22 cellular contexts compared by ENCODE assay signal in genomic region chr2:105820151-105820550, GRCh38.
DNase-seq lines count a peak whose midpoint lies in the region; ATAC-seq and TF ChIP-seq lines count a peak whose summit lies in the region.
"Had no signal": no experiment of that assay in that cellular context is flagged by ENCODE, and none has a peak within 500 bp of the region (broad histone marks: within the 10 kb centered on the region; RNA-seq: fewer than 3 reads in every experiment).

No MANE protein-coding gene starts in this region.

- H3K27ac Mint-ChIP-seq in activated CD4-positive, alpha-beta T cell treated with anti-CD3 and anti-CD28 coated beads for 36 hours: peak overlapping the region; percentile 40
- H3K27ac Mint-ChIP-seq in IgD-negative memory B cell: peak overlapping the region; percentile 18 to 69 (median 35)
- peak overlapping the region; percentile 78 for H3K27ac Mint-ChIP-seq in central memory CD8-positive, alpha-beta T cell (ENCODE audit: low read depth)
- H3K27ac Mint-ChIP-seq: dendritic cell treated with granulocyte-macrophage colony-stimulating factor and Interleukin-4, amounts not matched to agents 40 ng/mL and 50 ng/mL, for 4 days had no signal

- H3K36me3 Mint-ChIP-seq in activated CD4-positive, alpha-beta T cell treated with anti-CD3 and anti-CD28 coated beads for 36 hours (ENCODE audit: low read depth): peaks cover 70% of the 10 kb centered on the region
- H3K36me3 Mint-ChIP-seq in IgD-negative memory B cell: peaks cover 9% of the 10 kb centered on the region
- H3K36me3 Mint-ChIP-seq in central memory CD8-positive, alpha-beta T cell (ENCODE audit: insufficient read depth): peaks cover 29% of the 10 kb centered on the region
- H3K36me3 Mint-ChIP-seq: natural killer cell had no signal

- H3K36me3 ChIP-seq in spleen (peaks cover 0 to 47% (median 9%) of the 10 kb centered on the region in 6 donors), testis (ENCODE audit: low read depth, missing control alignments) (no peaks in the 10 kb centered on the region)

- no peaks in the 10 kb centered on the region for H3K9me3 ChIP-seq in spleen
- H3K9me3 ChIP-seq in testis: no peaks in the 10 kb centered on the region
- H3K9me3 ChIP-seq: Peyer's patch, SJSA1 had no signal

- 67 to 91% (median 72%) methylated on average over 5 to 8 of the region's 8 CpGs for WGBS in spleen, 5 donors
- WGBS in testis, 2 donors: 78 to 90% methylated on average over 8 of the region's 8 CpGs

- H3K4me1 ChIP-seq in spleen (peaks cover 26 to 91% (median 49%) of the 10 kb centered on the region in 6 donors), testis (peaks cover 20% of the 10 kb centered on the region)
- H3K4me1 ChIP-seq: SJSA1 had no signal

- no peak for TF ChIP-seq CTCF in spleen (IDR thresholded peaks at IDR 0.05 in 8 of 11, conservative IDR thresholded peaks at IDR 0.05 in 3 of 11)
- no peak for TF ChIP-seq CTCF in testis (IDR thresholded peaks at IDR 0.05)

- POLR2A ChIA-PET in activated CD4-positive, alpha-beta T cell treated with anti-CD3 and anti-CD28 coated beads for 36 hours (lab: Charles Lee): no interaction called here

- TF ChIP-seq POLR2A in spleen (IDR thresholded peaks at IDR 0.05) (no peak), testis (IDR thresholded peaks at IDR 0.05) (no peak)

- intact Hi-C loops in activated CD4-positive, alpha-beta T cell treated with anti-CD3 and anti-CD28 coated beads for 36 hours (cut with DNase I, micrococcal nuclease): no loop called here
- intact Hi-C loops in spleen (cut with DNase I; ENCODE audit: low total_unique reads) (no loop called here), testis (cut with DNase I; ENCODE audit: low total_unique reads) (no loop called here)

- H3K4me3 ChIP-seq in spleen: no peak overlapping the region
- H3K4me3 ChIP-seq in testis: no peak overlapping the region
- H3K4me3 ChIP-seq: Peyer's patch, SJSA1 had no signal

- no peaks in the 10 kb centered on the region for H3K27me3 ChIP-seq in spleen (replicated peaks in 1 of 7)
- H3K27me3 ChIP-seq in testis: no peaks in the 10 kb centered on the region
- H3K27me3 ChIP-seq: Peyer's patch, SJSA1 had no signal

- H3K27ac ChIP-seq in spleen (peak overlapping the region in 5 of 8 donors; percentile 32 to 79 (median 75)), testis (no peak overlapping the region)
- H3K27ac ChIP-seq: SJSA1 had no signal

- DNase-seq in activated CD4-positive, alpha-beta T cell treated with anti-CD3 and anti-CD28 coated beads for 36 hours: no peak
- no peak for DNase-seq in activated CD4-positive, alpha-beta T cell treated with anti-CD3 and anti-CD28 coated beads, Interleukin-2, amount 50 U/mL, for 4 hours
- DNase-seq in central memory CD8-positive, alpha-beta T cell (ENCODE audit: low spot score in 2 of 2): no peak
- DNase-seq in spleen (no peak), NCI-H1930 (lab: John Stamatoyannopoulos, UW) (no peak), testis (no peak)
- DNase-seq: 8988T; activated effector memory CD4-positive, alpha-beta T cell treated with Interleukin-2 at 50 U/mL for 16 hours; AML-193; Calu3; KBM-7; MM.1S; natural killer cell; NCI-H1436 treated with DMSO at 0.1 percent for 48 hours; NCI-H2171; NCI-H524; Peyer's patch; posterior cingulate gyrus had no signal

- CTCF ChIA-PET in activated CD4-positive, alpha-beta T cell treated with anti-CD3 and anti-CD28 coated beads for 36 hours (lab: Charles Lee): no interaction called here

- no peaks in the 10 kb centered on the region for H3K9me3 Mint-ChIP-seq in activated CD4-positive, alpha-beta T cell treated with anti-CD3 and anti-CD28 coated beads for 36 hours (ENCODE audit: low read depth)
- H3K9me3 Mint-ChIP-seq in IgD-negative memory B cell: no peaks in the 10 kb centered on the region
- H3K9me3 Mint-ChIP-seq in central memory CD8-positive, alpha-beta T cell: no peaks in the 10 kb centered on the region
- H3K9me3 Mint-ChIP-seq: dendritic cell treated with granulocyte-macrophage colony-stimulating factor and Interleukin-4, amounts not matched to agents 40 ng/mL and 50 ng/mL, for 4 days; natural killer cell had no signal

- no peak overlapping the region for H3K4me3 Mint-ChIP-seq in activated CD4-positive, alpha-beta T cell treated with anti-CD3 and anti-CD28 coated beads for 36 hours
- H3K4me3 Mint-ChIP-seq in IgD-negative memory B cell: no peak overlapping the region
- no peak overlapping the region for H3K4me3 Mint-ChIP-seq in central memory CD8-positive, alpha-beta T cell
- H3K4me3 Mint-ChIP-seq: dendritic cell treated with granulocyte-macrophage colony-stimulating factor and Interleukin-4, amounts not matched to agents 40 ng/mL and 50 ng/mL, for 4 days; natural killer cell had no signal

- no peak for ATAC-seq in activated CD4-positive, alpha-beta T cell treated with anti-CD3 and anti-CD28 coated beads for 36 hours
- ATAC-seq in central memory CD8-positive, alpha-beta T cell (replicated peaks; ENCODE audit: extremely low read depth, poor library complexity, severe bottlenecking): no peak
- ATAC-seq in GM19397 (IDR thresholded peaks at IDR 0.05; ENCODE audit: unreplicated experiment): no peak
- ATAC-seq: natural killer cell had no signal

- no peaks in the 10 kb centered on the region for H3K27me3 Mint-ChIP-seq in activated CD4-positive, alpha-beta T cell treated with anti-CD3 and anti-CD28 coated beads for 36 hours
- H3K27me3 Mint-ChIP-seq in IgD-negative memory B cell: no peaks in the 10 kb centered on the region
- no peaks in the 10 kb centered on the region for H3K27me3 Mint-ChIP-seq in central memory CD8-positive, alpha-beta T cell
- H3K27me3 Mint-ChIP-seq: dendritic cell treated with granulocyte-macrophage colony-stimulating factor and Interleukin-4, amounts not matched to agents 40 ng/mL and 50 ng/mL, for 4 days had no signal

- H3K4me1 Mint-ChIP-seq in activated CD4-positive, alpha-beta T cell treated with anti-CD3 and anti-CD28 coated beads for 36 hours: peaks cover 87% of the 10 kb centered on the region
- peaks cover 18 to 39% (median 28%) of the 10 kb centered on the region in 3 donors for H3K4me1 Mint-ChIP-seq in IgD-negative memory B cell
- peaks cover 71% of the 10 kb centered on the region for H3K4me1 Mint-ChIP-seq in central memory CD8-positive, alpha-beta T cell

Comparison
In these comparisons a context has a peak if more than half of its experiments do, and no peak if none do; other contexts are left out.
1. H3K27ac ChIP-seq: peak in spleen (5 of 8); none in testis (0 of 2).
2. Peak in every context shown above with its lines, with median percentiles within 50 percentile points of each other: H3K27ac Mint-ChIP-seq.